22 cellular contexts compared by ENCODE assay signal in genomic region chr2:69943841-69944604, GRCh38. TPM values are rescaled to one million over a fixed set of nuclear protein-coding genes. Genes with fewer than 3 reads are reported as not detected.
DNase-seq lines count a peak whose midpoint lies in the region; ATAC-seq, FAIRE-seq and TF ChIP-seq lines count a peak whose summit lies in the region.
"Had no signal": no experiment of that assay in that cellular context is flagged by ENCODE, and none has a peak within 500 bp of the region (broad histone marks: within the 10 kb centered on the region; RNA-seq: fewer than 3 reads in every experiment).

No MANE protein-coding gene starts in this region.

- no peak overlapping the region for H3K27ac ChIP-seq in CD8-positive, alpha-beta memory T cell (ENCODE audit: low read depth, low read length)
- H3K27ac ChIP-seq in kidney (ENCODE audit: low read depth in 2 of 2, low read length in 2 of 2), result no peak overlapping the region
- H3K27ac ChIP-seq: ascending aorta, thyroid gland had no signal

- TF ChIP-seq CTCF in CD14-positive monocyte (IDR thresholded peaks at IDR 0.05) (no peak), kidney (IDR thresholded peaks at IDR 0.05; ENCODE audit: borderline replicate concordance, extremely low read depth, insufficient read depth) (no peak)

- H3K4me1 Mint-ChIP-seq in CD14-positive monocyte, result peaks cover 66% of the 10 kb centered on the region
- H3K4me1 Mint-ChIP-seq in CD8-positive, alpha-beta memory T cell, result peaks cover 26 to 27% (median 26%) of the 10 kb centered on the region in 3 donors

- peaks cover 12% of the 10 kb centered on the region for H3K36me3 ChIP-seq in CD8-positive, alpha-beta memory T cell (ENCODE audit: insufficient read depth, low read length)
- peaks cover 0 to 9% of the 10 kb centered on the region in 2 donors for H3K36me3 ChIP-seq in kidney (ENCODE audit: control insufficient read depth in 1 of 2, insufficient read depth in 2 of 2, low read length in 2 of 2)
- H3K36me3 ChIP-seq: HAP-1 had no signal

- H3K27me3 Mint-ChIP-seq in CD14-positive monocyte (ENCODE audit: low read depth in 3 of 3), result no peaks in the 10 kb centered on the region
- H3K27me3 Mint-ChIP-seq in CD8-positive, alpha-beta memory T cell, result no peaks in the 10 kb centered on the region
- H3K27me3 Mint-ChIP-seq: activated naive CD4-positive, alpha-beta T cell treated with anti-CD3 and anti-CD28 coated beads, Interleukin-2, amount 50 U/mL, for 24 hours had no signal

- H3K27me3 ChIP-seq in CD8-positive, alpha-beta memory T cell (ENCODE audit: insufficient read depth, low read length, poor library complexity, severe bottlenecking), result no peaks in the 10 kb centered on the region
- H3K27me3 ChIP-seq: ascending aorta, thyroid gland had no signal

- no peak overlapping the region for H3K4me3 ChIP-seq in CD8-positive, alpha-beta memory T cell (ENCODE audit: low read length)
- no peak overlapping the region for H3K4me3 ChIP-seq in kidney (ENCODE audit: low read length in 2 of 2)
- H3K4me3 ChIP-seq: ascending aorta, esophagus squamous epithelium, HAP-1, thyroid gland had no signal

- CTCF ChIA-PET in CD8-positive, alpha-beta memory T cell (lab: Charles Lee), result interaction anchor here (1.7 kb wide), 1 partner anchor 199 kb away, joined by 5 read pairs; no protein-coding TSS in a partner anchor

- DNase-seq in CD14-positive monocyte (ENCODE audit: low spot score) (no peak), SW480 (ENCODE audit: low spot score) (peak; percentile 41), kidney (peak; percentile 32), kidney glomerular epithelial cell (lab: John Stamatoyannopoulos, UW) (no peak), NCI-H226 (no peak)
- DNase-seq in CD8-positive, alpha-beta memory T cell, result no peak
- no peak for DNase-seq in effector CD4-positive, alpha-beta T cell
- DNase-seq: activated B cell treated with CpG ODN at 0.5 μM for 24 hours; activated T-cell treated with anti-CD3 and anti-CD28 coated beads, Interleukin-2, amount 50 U/mL, for 72 hours; Caco-2; esophagus squamous epithelium; Kasumi-1; NCI-H1105; NCI-H2029 treated with DMSO at 0.1 percent for 48 hours; nephron progenitor cell; stimulated activated naive CD4-positive, alpha-beta T cell; thyroid gland had no signal

- H3K9ac ChIP-seq in kidney (ENCODE audit: low read length in 2 of 2), result no peak overlapping the region

- no peak overlapping the region for H3K4me3 Mint-ChIP-seq in CD14-positive monocyte
- H3K4me3 Mint-ChIP-seq in CD8-positive, alpha-beta memory T cell, result no peak overlapping the region
- H3K4me3 Mint-ChIP-seq: activated B cell treated with CpG ODN at 0.5 μM for 24 hours; activated naive CD4-positive, alpha-beta T cell treated with anti-CD3 and anti-CD28 coated beads, Interleukin-2, amount 50 U/mL, for 24 hours; nephron progenitor cell had no signal

- POLR2A ChIA-PET in CD8-positive, alpha-beta memory T cell (lab: Charles Lee), result interaction anchor here (0.5 kb wide), 1 partner anchor 72 kb away, joined by 3 read pairs; no protein-coding TSS in a partner anchor

- FAIRE-seq in kidney (lab: Jason Lieb, UNC), result no peak

- H3K36me3 Mint-ChIP-seq in CD14-positive monocyte, result peaks cover 53 to 55% of the 10 kb centered on the region in 2 donors
- peaks cover 2 to 44% (median 23%) of the 10 kb centered on the region in 3 donors for H3K36me3 Mint-ChIP-seq in CD8-positive, alpha-beta memory T cell

- intact Hi-C loops in CD14-positive monocyte (cut with micrococcal nuclease), result no loop called here
- intact Hi-C loops in kidney (cut with DNase I), result no loop called here

- peak overlapping the region; percentile 94 to 98 (median 97) for H3K27ac Mint-ChIP-seq in CD14-positive monocyte
- H3K27ac Mint-ChIP-seq in CD8-positive, alpha-beta memory T cell, result peak overlapping the region in 6 of 8 donors; percentile 26 to 70 (median 40)
- H3K27ac Mint-ChIP-seq: activated B cell treated with CpG ODN at 0.5 μM for 24 hours; activated T-cell treated with anti-CD3 and anti-CD28 coated beads, Interleukin-2, amount 50 U/mL, for 72 hours; nephron progenitor cell had no signal

- peaks cover 0 to 2% (median 0%) of the 10 kb centered on the region in 7 donors for H3K9me3 Mint-ChIP-seq in CD14-positive monocyte
- H3K9me3 Mint-ChIP-seq in CD8-positive, alpha-beta memory T cell, result no peaks in the 10 kb centered on the region
- H3K9me3 Mint-ChIP-seq: activated B cell treated with CpG ODN at 0.5 μM for 24 hours; activated naive CD4-positive, alpha-beta T cell treated with anti-CD3 and anti-CD28 coated beads, Interleukin-2, amount 50 U/mL, for 24 hours; activated T-cell treated with anti-CD3 and anti-CD28 coated beads, Interleukin-2, amount 50 U/mL, for 72 hours; nephron progenitor cell had no signal

- H3K4me1 ChIP-seq in CD8-positive, alpha-beta memory T cell (ENCODE audit: insufficient read depth, low read length), result peaks cover 25% of the 10 kb centered on the region
- no peaks in the 10 kb centered on the region for H3K4me1 ChIP-seq in kidney (ENCODE audit: control insufficient read depth in 1 of 2, insufficient read depth in 1 of 2, low read depth in 1 of 2, low read length in 2 of 2)
- H3K4me1 ChIP-seq: ascending aorta, Caco-2, HAP-1 had no signal

- no peaks in the 10 kb centered on the region for H3K9me3 ChIP-seq in CD8-positive, alpha-beta memory T cell (ENCODE audit: low read length)
- no peaks in the 10 kb centered on the region for H3K9me3 ChIP-seq in kidney (ENCODE audit: control insufficient read depth in 1 of 2, low read length in 2 of 2)
- H3K9me3 ChIP-seq: ascending aorta, Caco-2, esophagus squamous epithelium, HAP-1, thyroid gland had no signal

- ATAC-seq in GM18517 (IDR thresholded peaks at IDR 0.05; ENCODE audit: unreplicated experiment), result no peak
- ATAC-seq: activated T-cell treated with anti-CD3 and anti-CD28 coated beads, Interleukin-2, amount 50 U/mL, for 72 hours had no signal

RNA-seq across cellular contexts. Expression of gene ASPRV1, which starts 17.4 kb away (rescaled TPM):
- under 1 TPM; 0.25 to 0.27 TPM for polyA plus RNA-seq in CD14-positive monocyte
- under 1 TPM; 0.64 to 0.77 TPM for total RNA-seq in CD8-positive, alpha-beta memory T cell
- 0.99 TPM for polyA plus RNA-seq in CD8-positive, alpha-beta memory T cell
- 1.6 TPM for total RNA-seq in kidney
- 2.1 TPM for polyA plus RNA-seq in kidney (ENCODE audit: insufficient read depth, low read depth, low replicate concordance)
- total RNA-seq: NCI-H460 had no signal

RNA-seq across cellular contexts. Expression of gene MXD1, which starts 29.1 kb away (rescaled TPM):
- polyA plus RNA-seq in CD14-positive monocyte (100 to 1,000 TPM in 1 of 2 donors, 10 to 100 TPM in 1; 83.1 to 112 TPM), kidney (ENCODE audit: insufficient read depth, low read depth, low replicate concordance) (4.9 TPM)
- 1 to 10 TPM; 7.2 to 8.1 TPM for total RNA-seq in CD8-positive, alpha-beta memory T cell
- 10.5 TPM for polyA plus RNA-seq in CD8-positive, alpha-beta memory T cell
- total RNA-seq in kidney, result 13.3 TPM

RNA-seq across cellular contexts. Expression of gene SNRNP27, which starts 50.3 kb away (rescaled TPM):
- polyA plus RNA-seq in CD14-positive monocyte (10 to 100 TPM; 47.4 to 54.8 TPM), kidney (ENCODE audit: insufficient read depth, low read depth, low replicate concordance) (33.6 TPM)
- total RNA-seq in CD8-positive, alpha-beta memory T cell, result 10 to 100 TPM; 59.6 to 61.2 TPM
- 79.6 TPM for polyA plus RNA-seq in CD8-positive, alpha-beta memory T cell
- 42.6 TPM for total RNA-seq in kidney

Comparison
In these comparisons a context has a peak if more than half of its experiments do, and no peak if none do; other contexts are left out.
1. DNase-seq: peak in SW480 (single experiment) and kidney (single experiment); none in CD14-positive monocyte (single experiment), CD8-positive, alpha-beta memory T cell (0 of 5), kidney glomerular epithelial cell (single experiment), effector CD4-positive, alpha-beta T cell (single experiment) and NCI-H226 (single experiment).